Comparison of ENCODE assay signal across 8 cellular contexts in genomic region chr14:99320105-99320572, GRCh38. TPM values are rescaled to one million over a fixed set of nuclear protein-coding genes. Genes with fewer than 3 reads are reported as not detected.
DNase-seq lines count a peak whose midpoint lies in the region; ATAC-seq lines count a peak whose summit lies in the region.

No MANE protein-coding gene starts in this region.

- no peak overlapping the region for H3K27ac Mint-ChIP-seq in stimulated activated naive B cell treated with anti-CD40 and anti-IgM and Interleukin-4, amounts not matched to agents 10 μg/mL and 1 μg/mL and 100 μg/mL, for 72 hours

- DNase-seq in NCI-H146 (lab: John Stamatoyannopoulos, UW) (peak; percentile 7), NCI-H146 treated with DMSO at 0.1 percent for 48 hours (lab: John Stamatoyannopoulos, UW; ENCODE audit: unreplicated experiment) (no peak), NCI-H2107 (lab: John Stamatoyannopoulos, UW) (peak; percentile 30), cerebellar cortex (ENCODE audit: low spot score) (peak; percentile 36), mucosa of gallbladder (ENCODE audit: low spot score) (peak; percentile 41)
- DNase-seq in activated CD4-positive, CD25-positive, alpha-beta regulatory T cell treated with anti-CD3 and anti-CD28 coated beads, Interleukin-2, amount 50 U/mL, for 72 hours = peak; percentile 79
- DNase-seq in stimulated activated naive B cell treated with anti-CD40 and anti-IgM and Interleukin-4, amounts not matched to agents 10 μg/mL and 1 μg/mL and 100 μg/mL, for 72 hours = peak; percentile 35

- H3K27me3 Mint-ChIP-seq in stimulated activated naive B cell treated with anti-CD40 and anti-IgM and Interleukin-4, amounts not matched to agents 10 μg/mL and 1 μg/mL and 100 μg/mL, for 72 hours = peaks cover 5 to 14% of the 10 kb centered on the region in 2 donors

- peaks cover 2 to 5% of the 10 kb centered on the region in 2 donors for H3K4me1 Mint-ChIP-seq in stimulated activated naive B cell treated with anti-CD40 and anti-IgM and Interleukin-4, amounts not matched to agents 10 μg/mL and 1 μg/mL and 100 μg/mL, for 72 hours

- ATAC-seq in HG02763 (IDR thresholded peaks at IDR 0.05; ENCODE audit: unreplicated experiment) = peak; percentile 44
- ATAC-seq in stimulated activated naive B cell treated with anti-CD40 and anti-IgM and Interleukin-4, amounts not matched to agents 10 μg/mL and 1 μg/mL and 100 μg/mL, for 72 hours (replicated peaks) = peak; percentile 80 to 83

- H3K36me3 Mint-ChIP-seq in stimulated activated naive B cell treated with anti-CD40 and anti-IgM and Interleukin-4, amounts not matched to agents 10 μg/mL and 1 μg/mL and 100 μg/mL, for 72 hours = no peaks in the 10 kb centered on the region

- peaks cover 0 to 4% of the 10 kb centered on the region in 2 donors for H3K9me3 Mint-ChIP-seq in stimulated activated naive B cell treated with anti-CD40 and anti-IgM and Interleukin-4, amounts not matched to agents 10 μg/mL and 1 μg/mL and 100 μg/mL, for 72 hours

- H3K4me3 Mint-ChIP-seq in stimulated activated naive B cell treated with anti-CD40 and anti-IgM and Interleukin-4, amounts not matched to agents 10 μg/mL and 1 μg/mL and 100 μg/mL, for 72 hours = no peak overlapping the region

RNA-seq across cellular contexts. Expression of gene BCL11B, which starts 48.1 kb away (rescaled TPM):
- 7.9 TPM for total RNA-seq in mucosa of gallbladder
